ENCODE assay signal across 8 cellular contexts in genomic region chr9:93566408-93567270, GRCh38. TPM values are rescaled to one million over a fixed set of nuclear protein-coding genes. Genes with fewer than 3 reads are reported as not detected.
DNase-seq lines count a peak whose midpoint lies in the region; ATAC-seq, FAIRE-seq and TF ChIP-seq lines count a peak whose summit lies in the region.

No MANE protein-coding gene starts in this region.

- WGBS in psoas muscle, 3 donors, result 1 to 2% (median 2%) methylated on average over 57 to 69 of the region's 69 CpGs

- peaks cover 22% of the 10 kb centered on the region for H3K36me3 Mint-ChIP-seq in T-cell

- H3K27me3 ChIP-seq in psoas muscle (ENCODE audit: insufficient read depth in 3 of 3, low read length in 2 of 3) (no peaks in the 10 kb centered on the region), uterus (no peaks in the 10 kb centered on the region)

- POLR2A ChIA-PET in T-cell (lab: Charles Lee), result interaction anchor here in 1 of 2 donors (0.6 to 1.3 kb wide), 3 partner anchors 9 to 752 kb away, joined by 3 read pairs; no protein-coding TSS in a partner anchor

- peaks cover 14 to 38% of the 10 kb centered on the region in 2 donors for H3K36me3 ChIP-seq in psoas muscle (ENCODE audit: insufficient read depth in 1 of 2, low read depth in 1 of 2)
- H3K36me3 ChIP-seq in uterus, result no peaks in the 10 kb centered on the region

- peak; percentile 86 for TF ChIP-seq POLR2A in GM12892 (IDR thresholded peaks at IDR 0.05; ENCODE audit: low read depth, low read length)
- peak; percentile 94 to 97 for TF ChIP-seq POLR2A in uterus (IDR thresholded peaks at IDR 0.05)

- H3K4me3 ChIP-seq in psoas muscle (peak overlapping the region; percentile 74), uterus (peak overlapping the region; percentile 57 to 62)

- DNase-seq in GM12892 (ENCODE audit: insufficient read length) (peak; percentile 96), NCI-H1436 treated with DMSO at 0.1 percent for 48 hours (lab: John Stamatoyannopoulos, UW) (peak; percentile 85), T-cell (peak; percentile 93 to 100 (median 97)), amygdala (lab: John Stamatoyannopoulos, UW) (peak; percentile 69 to 100 (median 96)), left ventricle myocardium superior (peak; percentile 100), psoas muscle (peak; percentile 99), uterus (peak; percentile 97 to 99)

- CTCF ChIA-PET in T-cell (lab: Charles Lee), result interaction anchor here (0.5 to 1.7 kb wide), 20 partner anchors 9 to 1452 kb away, joined by 3 to 14 read pairs (median 3); partner anchors contain the start of genes FAM120AOS (in 1 of the 2) and PHF2 (in 1 of the 2)

- H3K9me3 ChIP-seq in psoas muscle, result no peaks in the 10 kb centered on the region
- H3K9me3 ChIP-seq in uterus, result no peaks in the 10 kb centered on the region

- peak; percentile 97 for FAIRE-seq in GM12892 (lab: Jason Lieb, UNC)

- H3K27ac Mint-ChIP-seq in T-cell, result peak overlapping the region; percentile 94 to 95

- TF ChIP-seq CTCF in psoas muscle (IDR thresholded peaks at IDR 0.05) (peak; percentile 96), uterus (IDR thresholded peaks at IDR 0.05) (peak; percentile 95 to 97 (median 96))

- H3K27ac ChIP-seq in psoas muscle, result peak overlapping the region; percentile 96
- peak overlapping the region; percentile 91 to 94 for H3K27ac ChIP-seq in uterus

- no peaks in the 10 kb centered on the region for H3K27me3 Mint-ChIP-seq in T-cell

- H3K4me1 ChIP-seq in psoas muscle (peaks cover 8% of the 10 kb centered on the region), uterus (no peaks in the 10 kb centered on the region)

- intact Hi-C loops in left ventricle myocardium superior (cut with micrococcal nuclease), result loop anchor here (10.0 kb wide), 1 partner anchor 122 kb away; no protein-coding TSS in a partner anchor
- intact Hi-C loops in psoas muscle (cut with DNase I), result loop anchor here (1.0 to 10.0 kb wide), 4 partner anchors 52 to 402 kb away; partner anchors contain the start of genes FAM120A (in 1 of the 2) and FAM120AOS (in 1 of the 2)
- intact Hi-C loops in uterus (cut with DNase I; ENCODE audit: low total_unique reads), result no loop called here

- peak; percentile 92 for ATAC-seq in HG02852 (IDR thresholded peaks at IDR 0.05; ENCODE audit: unreplicated experiment)
- peak; percentile 93 to 99 (median 96) for ATAC-seq in T-cell (replicated peaks in 1 of 4)
- ATAC-seq in left ventricle myocardium superior, result peak; percentile 99
- ATAC-seq in psoas muscle, result peak; percentile 97 to 99 (median 98)

- peaks cover 18 to 27% (median 18%) of the 10 kb centered on the region in 3 donors for H3K4me1 Mint-ChIP-seq in T-cell

- peak overlapping the region; percentile 80 to 86 (median 82) for H3K4me3 Mint-ChIP-seq in T-cell

- H3K9me3 Mint-ChIP-seq in T-cell, result peaks cover 3 to 6% (median 3%) of the 10 kb centered on the region in 3 donors

RNA-seq across cellular contexts. Expression of gene PHF2, which starts 9.7 kb away (rescaled TPM):
- polyA plus RNA-seq in GM12892 (2012; ENCODE audit: missing spikeins), result 7.4 TPM
- total RNA-seq in T-cell, result 10 to 100 TPM; 24.6 to 38.5 (median 34.6) TPM
- total RNA-seq in left ventricle myocardium superior, result 32.0 TPM
- 10 to 100 TPM; 19.1 to 26.6 (median 20.1) TPM for total RNA-seq in psoas muscle
- 10 to 100 TPM in 2 of 3 donors, 1 to 10 TPM in 1; 9.3 to 17.7 (median 13.8) TPM for polyA plus RNA-seq in psoas muscle
- 10 to 100 TPM in 3 of 4 donors, 1 to 10 TPM in 1; 7.7 to 54.5 (median 25.0) TPM for total RNA-seq in uterus

Comparison
In these comparisons a context has a peak if more than half of its experiments do, and no peak if none do; other contexts are left out.
1. Peak in every context shown above with its lines: DNase-seq, ATAC-seq, H3K4me3 ChIP-seq and H3K27ac ChIP-seq.